ENCODE assay signal across 8 cellular contexts in the genomic region with DNA sequence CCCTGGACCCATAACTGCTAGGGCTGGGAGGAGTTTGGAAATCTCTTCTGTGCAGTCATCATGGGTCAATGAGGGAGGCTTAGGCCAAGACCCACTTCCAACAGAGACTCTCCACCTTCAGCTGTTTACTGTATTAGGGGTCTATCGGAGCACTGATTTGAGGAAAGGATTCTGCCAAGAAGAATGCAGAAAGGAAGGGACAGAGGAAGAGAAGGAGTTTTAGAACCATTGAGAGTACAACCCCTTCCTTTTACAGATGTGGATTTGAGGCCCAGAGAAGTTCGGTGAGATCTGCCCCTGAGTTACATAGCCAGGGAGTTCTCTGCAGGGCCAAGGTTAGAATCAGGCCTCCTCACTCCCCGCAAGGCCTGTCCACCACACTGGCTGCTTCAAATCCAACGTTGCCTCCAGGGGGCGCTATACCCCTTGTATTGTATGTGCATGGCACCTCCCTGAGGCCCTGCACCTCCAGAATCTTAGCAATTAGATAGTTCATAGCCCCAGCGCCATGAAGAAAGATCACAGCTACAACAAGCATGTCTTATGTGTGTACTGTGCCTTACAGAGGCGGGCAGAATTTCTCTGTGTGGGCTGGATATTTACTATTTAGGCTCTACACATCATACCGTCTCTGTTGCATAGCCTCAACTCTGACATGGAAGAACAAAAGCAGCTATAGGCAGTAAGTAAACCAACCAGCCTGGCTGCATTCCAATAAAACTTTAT.
A peak's percentile ranks its signal among the peaks of the same experiment; 100 is the strongest.
DNase-seq lines count a peak whose midpoint lies in the region; ATAC-seq, FAIRE-seq and TF ChIP-seq lines count a peak whose summit lies in the region.

No MANE protein-coding gene starts in this region.

- no peak overlapping the region for H3K4me3 ChIP-seq in Jurkat, Clone E6-1 (ENCODE audit: low read length)
- H3K4me3 ChIP-seq in psoas muscle = no peak overlapping the region

- ATAC-seq in GM21717 (IDR thresholded peaks at IDR 0.05; ENCODE audit: unreplicated experiment) = peak; percentile 87
- ATAC-seq in Right ventricle myocardium inferior = peak; percentile 95
- ATAC-seq in psoas muscle = peak; percentile 32 to 71 (median 58)

- H3K36me3 ChIP-seq in psoas muscle (ENCODE audit: insufficient read depth in 1 of 2, low read depth in 1 of 2) = no peaks in the 10 kb centered on the region

- H3K4me1 ChIP-seq in psoas muscle = no peaks in the 10 kb centered on the region

- intact Hi-C loops in Right ventricle myocardium inferior (cut with DNase I) (loop anchor here (1.0 to 5.0 kb wide), 4 partner anchors 59 to 674 kb away; no protein-coding TSS in a partner anchor), psoas muscle (cut with DNase I) (no loop called here)

- no peaks in the 10 kb centered on the region for H3K9me3 ChIP-seq in psoas muscle

- no peak overlapping the region for H3K27ac ChIP-seq in psoas muscle

- no peaks in the 10 kb centered on the region for H3K27me3 ChIP-seq in psoas muscle (ENCODE audit: insufficient read depth in 3 of 3, low read length in 2 of 3)

- DNase-seq in Jurkat, Clone E6-1 (ENCODE audit: low read depth, low spot score) = peak; percentile 77
- DNase-seq in SHP77 treated with DMSO at 0.1 percent for 48 hours (lab: John Stamatoyannopoulos, UW) = peak; percentile 67
- peak; percentile 60 for DNase-seq in activated naive CD4-positive, alpha-beta T cell treated with Interleukin-2 at 50 U/mL for 16 hours
- peak; percentile 96 for DNase-seq in Right ventricle myocardium inferior (ENCODE audit: missing footprints)
- peak; percentile 89 for DNase-seq in psoas muscle
- DNase-seq in cerebellar nuclear complex (lab: John Stamatoyannopoulos, UW) = no peak

- peak; percentile 95 for FAIRE-seq in G401.6 (lab: Jason Lieb, UNC)

- WGBS in psoas muscle, 3 donors = 36 to 42% (median 42%) methylated on average over 8 of the region's 8 CpGs

- TF ChIP-seq CTCF in psoas muscle (IDR thresholded peaks at IDR 0.05) = peak; percentile 51

Comparison
In these comparisons a context has a peak if more than half of its experiments do, and no peak if none do; other contexts are left out.
1. DNase-seq: peak in Jurkat, Clone E6-1 (single experiment), SHP77 treated with DMSO at 0.1 percent for 48 hours (single experiment), activated naive CD4-positive, alpha-beta T cell treated with Interleukin-2 at 50 U/mL for 16 hours (single experiment), Right ventricle myocardium inferior (single experiment) and psoas muscle (2 of 2); none in cerebellar nuclear complex (0 of 2).
2. Peak in every context shown above with its lines, with median percentiles within 50 percentile points of each other: ATAC-seq.